Comparison of ENCODE assay signal across 1 cellular context in the genomic region with DNA sequence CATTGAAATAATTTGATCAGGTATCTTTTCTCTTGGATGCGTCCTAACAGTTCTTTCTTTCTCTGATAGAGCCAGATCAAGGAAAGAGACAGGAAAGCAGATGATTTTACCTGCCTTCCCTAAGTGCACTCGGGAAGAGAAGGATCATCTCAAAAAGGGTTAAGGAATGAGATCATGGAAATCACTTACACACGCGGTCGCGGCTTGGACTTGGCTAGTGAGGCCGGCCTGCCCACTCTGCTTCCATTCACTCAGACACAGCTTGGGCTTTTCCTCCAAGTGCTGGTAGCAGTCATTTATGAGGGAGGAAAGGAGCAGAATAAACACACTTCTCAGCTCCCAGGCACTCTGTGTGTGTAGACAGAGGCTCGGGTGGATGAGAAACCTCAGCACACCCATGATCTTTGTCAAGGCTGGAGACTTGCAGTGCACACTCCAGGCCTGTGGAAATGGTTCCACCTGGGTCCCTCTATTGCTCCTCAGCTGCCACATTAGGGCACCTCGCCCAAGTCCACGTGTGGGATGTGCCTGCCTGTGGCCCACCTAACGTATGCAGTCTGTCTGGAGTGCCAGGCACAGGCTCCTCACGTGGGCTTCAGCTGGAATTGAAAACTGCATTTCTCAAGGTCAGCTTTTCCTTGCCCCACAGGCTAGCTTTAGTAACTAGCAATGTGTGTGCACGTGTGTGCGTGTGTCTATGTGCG.
TF ChIP-seq lines count a peak whose summit lies in the region.

No MANE protein-coding gene starts in this region.

TF ChIP-seq in H1, 55 proteins besides CTCF, POLR2A, EP300 and RAD21:
- TF ChIP-seq EZH2 (IDR thresholded peaks at IDR 0.05; ENCODE audit: low read depth, low read length, severe bottlenecking) (no peak), ZNF274 (IDR thresholded peaks at IDR 0.05; ENCODE audit: borderline replicate concordance, extremely low read depth, low read length) (no peak), ASH2L (IDR thresholded peaks at IDR 0.05; ENCODE audit: low read length) (no peak), CREB1 (IDR thresholded peaks at IDR 0.05) (no peak), RNF2 (IDR thresholded peaks at IDR 0.05; ENCODE audit: borderline replicate concordance, low read depth, low read length, missing control alignments, poor library complexity, severe bottlenecking) (no peak), TBP (IDR thresholded peaks at IDR 0.05; ENCODE audit: low read depth, low read length) (no peak), BCL11A (IDR thresholded peaks at IDR 0.05; ENCODE audit: low read depth in 2 of 2, low read length in 2 of 2) (no peak), MAX (IDR thresholded peaks at IDR 0.05) (no peak), RFX5 (IDR thresholded peaks at IDR 0.05; ENCODE audit: borderline replicate concordance, low read depth, low read length) (no peak)
